Comparison of ENCODE assay signal across 12 cellular contexts in genomic region chr6:159104931-159105330, GRCh38.
DNase-seq lines count a peak whose midpoint lies in the region; ATAC-seq and TF ChIP-seq lines count a peak whose summit lies in the region.
"Had no signal": no experiment of that assay in that cellular context is flagged by ENCODE, and none has a peak within 500 bp of the region (broad histone marks: within the 10 kb centered on the region; RNA-seq: fewer than 3 reads in every experiment).

No MANE protein-coding gene starts in this region.

- no TSS peak for BruUV-seq in IMR-90 (replicated peaks; lab: Mats Ljungman, UMichigan)

- POLR2A ChIA-PET in IMR-90 (lab: Charles Lee; ENCODE audit: unreplicated experiment), result no interaction called here

- no peak overlapping the region for H3K27ac ChIP-seq in IMR-90 (ENCODE audit: insufficient read depth, low read length)
- peak overlapping the region; percentile 67 for H3K27ac ChIP-seq in neutrophil
- H3K27ac ChIP-seq in WERI-Rb-1, result no peak overlapping the region
- H3K27ac ChIP-seq: KMS-11, psoas muscle had no signal

- peak overlapping the region; percentile 83 for H3K4me3 Mint-ChIP-seq in activated T-helper 17 cell treated with anti-CD3 and anti-CD28 coated beads, Interleukin-2, amount 50 U/mL, for 72 hours

- H3K4me3 ChIP-seq in IMR-90 (ENCODE audit: insufficient read depth, low read depth, low read length) (no peak overlapping the region), neutrophil (ENCODE audit: low read depth in 1 of 2, low read length in 1 of 2) (no peak overlapping the region), WERI-Rb-1 (ENCODE audit: low read depth, low read length) (no peak overlapping the region)
- H3K4me3 ChIP-seq: psoas muscle had no signal

- no peak overlapping the region for H3K23ac ChIP-seq in IMR-90 (ENCODE audit: low read depth, low read length)

- H3K27me3 ChIP-seq in IMR-90 (ENCODE audit: control insufficient read depth, insufficient read depth, low read length) (peaks cover 30% of the 10 kb centered on the region), neutrophil (no peaks in the 10 kb centered on the region), WERI-Rb-1 (ENCODE audit: insufficient read depth, low read depth, severe bottlenecking) (no peaks in the 10 kb centered on the region)

- H3K9ac ChIP-seq in IMR-90 (ENCODE audit: low read depth, low read length), result no peak overlapping the region
- H3K9ac ChIP-seq: KMS-11 had no signal

- no peaks in the 10 kb centered on the region for H3K27me3 Mint-ChIP-seq in activated T-helper 17 cell treated with anti-CD3 and anti-CD28 coated beads, Interleukin-2, amount 50 U/mL, for 72 hours

- intact Hi-C loops in IMR-90 (cut with micrococcal nuclease), result loop anchor here (1.0 to 10.0 kb wide), 4 partner anchors 63 to 401 kb away; no protein-coding TSS in a partner anchor

- no peak overlapping the region for H3K4ac ChIP-seq in IMR-90 (ENCODE audit: low read depth, low read length)

- no peak overlapping the region for H2BK5ac ChIP-seq in IMR-90 (ENCODE audit: low read depth, low read length, poor library complexity, severe bottlenecking)

- no peak overlapping the region for H2AK5ac ChIP-seq in IMR-90 (ENCODE audit: low read depth, low read length)

- no peak overlapping the region for H2BK120ac ChIP-seq in IMR-90 (ENCODE audit: low read depth, low read length)

- in situ Hi-C loops in IMR-90 (cut with MboI; ENCODE audit: low sequenced_read_pairs), result loop anchor here (25.0 kb wide), 1 partner anchor 893 kb away; no protein-coding TSS in a partner anchor

- H3K18ac ChIP-seq in IMR-90 (ENCODE audit: low read depth, low read length), result no peak overlapping the region

- no peak for TF ChIP-seq RAD21 in IMR-90 (IDR thresholded peaks at IDR 0.05; ENCODE audit: low read length)

- TF ChIP-seq CTCF in IMR-90 (conservative IDR thresholded peaks at IDR 0.05; ENCODE audit: low read depth, low read length) (no peak), neutrophil (IDR thresholded peaks at IDR 0.05) (no peak), WERI-Rb-1 (IDR thresholded peaks at IDR 0.05; ENCODE audit: low read depth, low read length) (no peak)

- no CpG with 5 or more reads among the region's 5 CpGs for WGBS in IMR-90 (ENCODE audit: extremely low coverage in 2 of 2, insufficient read length in 1 of 2), 2 experiments

- H3K79me1 ChIP-seq in IMR-90 (ENCODE audit: low read depth in 1 of 2, low read length in 2 of 2), result no peaks in the 10 kb centered on the region

- H3K9me3 ChIP-seq in IMR-90 (ENCODE audit: control insufficient read depth, insufficient read depth, low read length), result no peaks in the 10 kb centered on the region
- no peaks in the 10 kb centered on the region for H3K9me3 ChIP-seq in neutrophil
- no peaks in the 10 kb centered on the region for H3K9me3 ChIP-seq in WERI-Rb-1 (ENCODE audit: severe bottlenecking)
- H3K9me3 ChIP-seq: psoas muscle had no signal

- H4K8ac ChIP-seq in IMR-90 (ENCODE audit: low read depth in 2 of 2, low read length in 2 of 2), result no peak overlapping the region

- H3K4me1 ChIP-seq in IMR-90 (ENCODE audit: control insufficient read depth, insufficient read depth, low read length), result no peaks in the 10 kb centered on the region
- peaks cover 46 to 47% of the 10 kb centered on the region in 2 experiments for H3K4me1 ChIP-seq in neutrophil (ENCODE audit: control insufficient read depth in 1 of 2, insufficient read depth in 1 of 2, low read depth in 1 of 2, low read length in 1 of 2)
- H3K4me1 ChIP-seq: psoas muscle had no signal

- H2BK20ac ChIP-seq in IMR-90 (ENCODE audit: low read depth, low read length), result no peak overlapping the region

- no peak overlapping the region for H4K5ac ChIP-seq in IMR-90 (ENCODE audit: low read depth, low read length)

- no peaks in the 10 kb centered on the region for H4K20me1 ChIP-seq in IMR-90 (ENCODE audit: insufficient read depth, low read length)

- CTCF ChIA-PET in IMR-90 (lab: Yijun Ruan, JAX), result interaction anchor here (0.6 to 1.5 kb wide), 4 partner anchors 8 to 420 kb away, joined by 3 to 6 read pairs (median 4); no protein-coding TSS in a partner anchor

- H3K36me3 Mint-ChIP-seq in activated T-helper 17 cell treated with anti-CD3 and anti-CD28 coated beads, Interleukin-2, amount 50 U/mL, for 72 hours (ENCODE audit: low read depth), result no peaks in the 10 kb centered on the region

- H3K36me3 ChIP-seq in IMR-90 (ENCODE audit: control insufficient read depth, insufficient read depth, low read length) (no peaks in the 10 kb centered on the region), neutrophil (no peaks in the 10 kb centered on the region), WERI-Rb-1 (no peaks in the 10 kb centered on the region)

- no peak overlapping the region for H4K91ac ChIP-seq in IMR-90 (ENCODE audit: insufficient read depth, low read depth, low read length)

- peak; percentile 33 for DNase-seq in NCI-H748 (lab: John Stamatoyannopoulos, UW; ENCODE audit: unreplicated experiment)
- no peak for DNase-seq in NCI-H748 treated with DMSO at 0.1 percent for 48 hours (lab: John Stamatoyannopoulos, UW)
- no peak for DNase-seq in IMR-90
- no peak for DNase-seq in WERI-Rb-1
- DNase-seq in midbrain (lab: John Stamatoyannopoulos, UW), result no peak
- DNase-seq in foreskin melanocyte, result no peak
- DNase-seq: left colon; NK-92 treated with Interleukin-12 subunit alpha and Interleukin-12 subunit beta, amount 100 ng/mL, for 24 hours had no signal

- no peaks in the 10 kb centered on the region for H3K9me1 ChIP-seq in IMR-90 (ENCODE audit: insufficient read depth, low read length)

- no peak overlapping the region for H3K56ac ChIP-seq in IMR-90 (ENCODE audit: extremely low read depth, insufficient read depth, low read length)

- peaks cover 58% of the 10 kb centered on the region for H3K4me1 Mint-ChIP-seq in activated T-helper 17 cell treated with anti-CD3 and anti-CD28 coated beads, Interleukin-2, amount 50 U/mL, for 72 hours

- H3K14ac ChIP-seq in IMR-90 (replicated peaks; ENCODE audit: low read depth, low read length), result no peak overlapping the region

- no peak overlapping the region for H2BK15ac ChIP-seq in IMR-90 (ENCODE audit: low read depth, low read length)

- no peaks in the 10 kb centered on the region for H3K9me3 Mint-ChIP-seq in activated T-helper 17 cell treated with anti-CD3 and anti-CD28 coated beads, Interleukin-2, amount 50 U/mL, for 72 hours

- no peak overlapping the region for H3K4me2 ChIP-seq in IMR-90 (ENCODE audit: low read depth, low read length)
- H3K4me2 ChIP-seq: KMS-11 had no signal

- no peak overlapping the region for H2AK9ac ChIP-seq in IMR-90 (replicated peaks; ENCODE audit: low read depth, low read length, poor library complexity)

- no peak for ATAC-seq in IMR-90 (ENCODE audit: low read depth)
- ATAC-seq in activated T-helper 17 cell treated with anti-CD3 and anti-CD28 coated beads, Interleukin-2, amount 50 U/mL, for 72 hours (replicated peaks), result no peak

- H2AFZ ChIP-seq in IMR-90 (replicated peaks; ENCODE audit: low read length, poor library complexity), result peak overlapping the region; percentile 13

- H3K27ac Mint-ChIP-seq in activated T-helper 17 cell treated with anti-CD3 and anti-CD28 coated beads, Interleukin-2, amount 50 U/mL, for 72 hours, result peak overlapping the region; percentile 81

- dilution Hi-C loops in IMR-90 (cut with HindIII; ENCODE audit: low sequenced_read_pairs, unreplicated experiment), result no loop called here

- TF ChIP-seq POLR2A in IMR-90 (IDR thresholded peaks at IDR 0.05; ENCODE audit: low read depth, low read length), result no peak

TF ChIP-seq in IMR-90, 13 proteins besides CTCF, POLR2A, EP300 and RAD21:
- TF ChIP-seq CHD1 (IDR thresholded peaks at IDR 0.05; ENCODE audit: low read depth, low read length) (no peak), NFE2L2 (IDR thresholded peaks at IDR 0.05; ENCODE audit: low read depth, low read length) (no peak), RFX5 (IDR thresholded peaks at IDR 0.05; ENCODE audit: low read depth, low read length) (no peak), FOS (IDR thresholded peaks at IDR 0.05; ENCODE audit: low read depth, low read length) (no peak), ELK1 (IDR thresholded peaks at IDR 0.05; ENCODE audit: borderline replicate concordance, low read depth, low read length) (no peak), BHLHE40 (IDR thresholded peaks at IDR 0.05; ENCODE audit: low read depth, low read length) (no peak), MXI1 (IDR thresholded peaks at IDR 0.05; ENCODE audit: borderline replicate concordance, low read depth, low read length) (no peak), CEBPB (IDR thresholded peaks at IDR 0.05; ENCODE audit: low read depth, low read length) (no peak), MAFK (IDR thresholded peaks at IDR 0.05; ENCODE audit: low read depth, low read length) (no peak), USF2 (IDR thresholded peaks at IDR 0.05; ENCODE audit: low read depth, low read length) (no peak), RCOR1 (IDR thresholded peaks at IDR 0.05; ENCODE audit: insufficient replicate concordance, low read length) (no peak), SMC3 (IDR thresholded peaks at IDR 0.05; ENCODE audit: low read depth, low read length) (no peak), MAZ (IDR thresholded peaks at IDR 0.05; ENCODE audit: borderline replicate concordance, low read depth, low read length) (no peak)
